ENCODE assay signal across 1 cellular context in the genomic region with DNA sequence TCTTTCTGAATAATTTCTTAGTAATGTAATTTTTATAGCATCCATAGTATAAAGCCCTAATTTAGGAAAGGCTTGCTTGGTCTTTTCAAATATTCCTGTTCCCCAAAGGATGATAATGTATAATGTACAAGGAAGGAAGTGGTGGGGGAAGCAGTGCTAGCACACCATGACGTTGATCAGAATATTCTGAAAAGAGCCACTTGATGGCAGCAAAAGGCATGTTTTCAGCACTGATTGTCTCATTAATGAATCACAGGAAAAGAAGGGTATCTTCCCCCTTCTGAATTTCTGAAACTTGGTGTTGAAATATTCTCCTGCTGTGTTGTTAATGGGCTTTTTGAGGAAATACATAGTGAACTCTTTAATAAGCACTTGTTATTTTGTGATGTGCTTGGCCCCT.
TF ChIP-seq lines count a peak whose summit lies in the region.

No MANE protein-coding gene starts in this region.

TF ChIP-seq in HCT116, 20 proteins besides CTCF, POLR2A, EP300 and RAD21 (continued from another document):
- no peak for TF ChIP-seq TCF7L2 (IDR thresholded peaks at IDR 0.05; ENCODE audit: borderline replicate concordance, extremely low read depth, insufficient read depth, insufficient read length)
- TF ChIP-seq ZNF274 (IDR thresholded peaks at IDR 0.05; ENCODE audit: low read depth, low read length), result no peak
